In genomic region chr9:84716217-84716616, GRCh38 we compare ENCODE assay signal across 34 cellular contexts. TPM values are rescaled to one million over a fixed set of nuclear protein-coding genes. Genes with fewer than 3 reads are reported as not detected.
"Had no signal": no experiment of that assay in that cellular context is flagged by ENCODE, and none has a peak within 500 bp of the region (broad histone marks: within the 10 kb centered on the region; RNA-seq: fewer than 3 reads in every experiment).

No MANE protein-coding gene starts in this region.

- H3K27ac ChIP-seq: PC-9, RWPE1, SJCRH30, SK-N-MC had no signal

- H3K4me3 ChIP-seq: MG63, PC-9, SJCRH30, SK-N-MC had no signal

- H3K27me3 ChIP-seq: MG63 had no signal

- FAIRE-seq: RCC 7860 had no signal

- H3K36me3 ChIP-seq: MG63, SJCRH30 had no signal

- H2AFZ ChIP-seq: PC-9 had no signal

- DNase-seq: Kasumi-1, MG63, MV-4-11, NCI-H1092, NCI-H1105, NCI-H1417 treated with DMSO at 0.1 percent for 48 hours, NCI-H1436 treated with DMSO at 0.1 percent for 48 hours, NCI-H1694, NCI-H187, NCI-H1930, NCI-H2029 treated with DMSO at 0.1 percent for 48 hours, NCI-H2081 treated with DMSO at 0.1 percent for 48 hours, NCI-H2107, NCI-H2171, NCI-H226, NCI-H446 treated with DMSO at 0.1 percent for 48 hours, NCI-H510A, NCI-H524, NCI-H526, NCI-H69, NCI-H748 treated with DMSO at 0.1 percent for 48 hours, NCI-H82, PC-9, SHP77, SIG-M5, SJCRH30, SW 1271, T-helper 1 cell had no signal

- H3K4me2 ChIP-seq: PC-9 had no signal

- ATAC-seq: Panc1, Right ventricle myocardium inferior, SK-N-SH treated with all-trans-retinoic acid at 6 μM for 48 hours had no signal

- H3K9me3 ChIP-seq: MG63, SJCRH30 had no signal

RNA-seq across cellular contexts. Expression of gene NTRK2, which starts 46.7 kb away (rescaled TPM):
- total RNA-seq: PC-9, SJCRH30 had no signal
